8 cellular contexts compared by ENCODE assay signal in genomic region chr9:18473551-18474279, GRCh38. TPM values are rescaled to one million over a fixed set of nuclear protein-coding genes. Genes with fewer than 3 reads are reported as not detected.
DNase-seq lines count a peak whose midpoint lies in the region; ATAC-seq and TF ChIP-seq lines count a peak whose summit lies in the region.

Gene ADAMTSL1, plus strand, starts transcription at chr9:18474153. Its CDS starts 80 bp downstream, at chr9:18474233.

- TF ChIP-seq POLR2A in esophagus squamous epithelium (IDR thresholded peaks at IDR 0.05): no peak

- no peak for DNase-seq in AG04449 (ENCODE audit: low read depth, low spot score)
- peak; percentile 15 for DNase-seq in NCI-H2227 treated with DMSO at 0.1 percent for 48 hours (lab: John Stamatoyannopoulos, UW)
- no peak for DNase-seq in esophagus squamous epithelium (lab: John Stamatoyannopoulos, UW)
- no peak for DNase-seq in NCI-H1436 (lab: John Stamatoyannopoulos, UW)
- DNase-seq in T-helper 9 cell: no peak

- H3K27ac ChIP-seq in esophagus squamous epithelium (peak within 1 kb of the TSS; percentile 60 to 79 (median 68)), muscle layer of duodenum (ENCODE audit: low read length) (peak within 1 kb of the TSS; percentile 41)

- TF ChIP-seq CTCF in AG04449 (IDR thresholded peaks at IDR 0.05; ENCODE audit: insufficient read depth, low read length, missing control alignments) (no peak), esophagus squamous epithelium (IDR thresholded peaks at IDR 0.05) (no peak)

- H3K27me3 ChIP-seq in esophagus squamous epithelium (no peaks in the 10 kb centered on the region), muscle layer of duodenum (ENCODE audit: low read depth, low read length) (no peaks in the 10 kb centered on the region)

- H3K4me3 ChIP-seq in AG04449 (ENCODE audit: low read depth, low read length): peak within 1 kb of the TSS; percentile 84
- peak within 1 kb of the TSS; percentile 11 to 62 (median 40) for H3K4me3 ChIP-seq in esophagus squamous epithelium
- peak within 1 kb of the TSS; percentile 41 to 51 for H3K4me3 ChIP-seq in muscle layer of duodenum (ENCODE audit: low read depth in 1 of 2, low read length in 2 of 2)

- intact Hi-C loops in esophagus squamous epithelium (cut with DNase I): no loop called here

- 7 to 9% methylated on average over 13 to 14 of the region's 14 CpGs for WGBS in esophagus squamous epithelium, 2 donors

- POLR2A ChIA-PET in AG04449 (lab: Yijun Ruan, JAX): interaction anchor here (0.7 to 1.8 kb wide), 4 partner anchors 16 to 114 kb away, joined by 3 to 7 read pairs (median 4); no protein-coding TSS in a partner anchor

- H3K9me3 ChIP-seq in esophagus squamous epithelium (peaks cover 0 to 7% (median 5%) of the 10 kb centered on the region in 3 donors), muscle layer of duodenum (ENCODE audit: control insufficient read depth in 1 of 2, low read length in 2 of 2) (peaks cover 0 to 10% of the 10 kb centered on the region in 2 donors)

- H3K4me1 ChIP-seq in esophagus squamous epithelium: peaks cover 15 to 27% (median 20%) of the 10 kb centered on the region in 3 donors
- H3K4me1 ChIP-seq in muscle layer of duodenum (ENCODE audit: control insufficient read depth in 1 of 2, insufficient read depth in 2 of 2, low read length in 2 of 2): peaks cover 0 to 4% of the 10 kb centered on the region in 2 donors

- H3K36me3 ChIP-seq in esophagus squamous epithelium: no peaks in the 10 kb centered on the region
- H3K36me3 ChIP-seq in muscle layer of duodenum (ENCODE audit: control insufficient read depth in 1 of 2, insufficient read depth in 2 of 2, low read length in 2 of 2): no peaks in the 10 kb centered on the region

- ATAC-seq in GM21390 (IDR thresholded peaks at IDR 0.05; ENCODE audit: unreplicated experiment) (no peak), HG03354 (IDR thresholded peaks at IDR 0.05; ENCODE audit: poor library complexity, severe bottlenecking, unreplicated experiment) (no peak)

- CTCF ChIA-PET in AG04449 (lab: Yijun Ruan, JAX): interaction anchor here (0.5 to 6.2 kb wide), 4 partner anchors 31 to 576 kb away, joined by 3 to 49 read pairs (median 9); partner anchors contain the start of gene RRAGA

RNA-seq across cellular contexts. Expression of gene ADAMTSL1, which starts in this region (rescaled TPM):
- 10 to 100 TPM in 1 of 4 donors, 1 to 10 TPM in 2, under 1 TPM in 1; 0.80 to 23.7 (median 2.3) TPM for total RNA-seq in esophagus squamous epithelium
